In the genomic region with DNA sequence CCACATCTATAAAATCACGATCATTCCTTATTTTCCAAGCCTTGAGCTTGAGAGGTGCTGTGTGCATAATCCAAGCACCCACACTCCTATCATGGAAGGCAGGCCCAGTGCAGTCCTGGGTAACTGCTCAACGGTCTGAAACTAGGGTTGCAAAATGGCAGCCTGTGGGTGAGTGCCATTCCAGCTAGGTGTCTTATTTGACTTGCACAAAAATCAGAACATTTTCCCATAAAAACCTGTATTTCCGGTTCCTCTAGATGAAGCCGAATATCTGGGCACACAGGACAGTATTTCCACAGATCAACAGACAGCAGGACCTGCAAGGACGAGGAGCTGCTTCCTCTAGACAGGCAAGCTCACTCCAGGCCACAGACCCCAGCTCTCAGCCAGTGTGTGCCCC, we compare ENCODE assay signal across 15 cellular contexts.
"Had no signal": no experiment of that assay in that cellular context is flagged by ENCODE, and none has a peak within 500 bp of the region (broad histone marks: within the 10 kb centered on the region; RNA-seq: fewer than 3 reads in every experiment).

No MANE protein-coding gene starts in this region.

- H3K27ac ChIP-seq: brain microvascular endothelial cell had no signal

- DNase-seq: activated CD4-positive, alpha-beta T cell treated with anti-CD3 and anti-CD28 coated beads for 1 hour; activated CD4-positive, alpha-beta T cell treated with anti-CD3 and anti-CD28 coated beads, Interleukin-2, amount 50 U/mL, for 4 hours; activated naive CD4-positive, alpha-beta T cell treated with Interleukin-2 at 50 U/mL for 16 hours; activated T-cell treated with anti-CD3 and anti-CD28 coated beads for 4 hours; anterior cingulate cortex; brain microvascular endothelial cell; cortex of kidney; effector CD4-positive, alpha-beta T cell; foreskin melanocyte; immature natural killer cell; ovary; stimulated activated CD4-positive, alpha-beta T cell treated with anti-CD3 and anti-CD28 coated beads, Interleukin-2, amount 100 ng/mL, for 48 hours; T-helper 1 cell had no signal

- ATAC-seq: stimulated activated memory B cell treated with anti-CD40 and anti-IgM and Interleukin-4, amounts not matched to agents 10 μg/mL and 1 μg/mL and 100 μg/mL, for 72 hours had no signal

- H3K9me3 ChIP-seq: ovary, tibial nerve had no signal

- H3K4me3 ChIP-seq: ovary, tibial nerve had no signal

- H3K36me3 ChIP-seq: brain microvascular endothelial cell, ovary, tibial nerve had no signal

- H3K27me3 ChIP-seq: brain microvascular endothelial cell, ovary, tibial nerve had no signal
